Comparison of ENCODE assay signal across 23 cellular contexts in genomic region chr6:51777631-51778030, GRCh38.
A peak's percentile ranks its signal among the peaks of the same experiment; 100 is the strongest.
DNase-seq lines count a peak whose midpoint lies in the region; ATAC-seq, FAIRE-seq and TF ChIP-seq lines count a peak whose summit lies in the region.
"Had no signal": no experiment of that assay in that cellular context is flagged by ENCODE, and none has a peak within 500 bp of the region (broad histone marks: within the 10 kb centered on the region; RNA-seq: fewer than 3 reads in every experiment).

No MANE protein-coding gene starts in this region.

- no peak for TF ChIP-seq CTCF in right lobe of liver (IDR thresholded peaks at IDR 0.05)
- no peak for TF ChIP-seq CTCF in HepG2 (CRISPR knock-in tag; IDR thresholded peaks at IDR 0.05)

- H3K79me2 ChIP-seq in HepG2 (ENCODE audit: insufficient read depth, low read length) = no peaks in the 10 kb centered on the region

- no peak overlapping the region for H3K4me2 ChIP-seq in HepG2 (ENCODE audit: low read depth, low read length)
- H3K4me2 ChIP-seq: BLaER1 treated with 17β-estradiol and CSF1 and Interleukin-3, amounts not matched to agents 10 nM and 100 nM had no signal

- DNase-seq in right lobe of liver (no peak), HepG2 (ENCODE audit: low spot score) (no peak), G401 (ENCODE audit: low spot score) (peak; percentile 4), left lobe of liver (ENCODE audit: low spot score) (no peak), DMS79 (lab: John Stamatoyannopoulos, UW) (no peak)
- DNase-seq: 8988T; ACHN; Caco-2; Calu3; CD4-positive, alpha-beta T cell; CD8-positive, alpha-beta T cell; DND-41; EL; GF-D8 had no signal

- H3K36me3 ChIP-seq in right lobe of liver (no peaks in the 10 kb centered on the region), HepG2 (replicated peaks in 1 of 2; ENCODE audit: control insufficient read depth in 1 of 2, insufficient read depth in 2 of 2, low read length in 2 of 2) (no peaks in the 10 kb centered on the region)
- H3K36me3 ChIP-seq: BLaER1 treated with 17β-estradiol and CSF1 and Interleukin-3, amounts not matched to agents 10 nM and 100 nM had no signal

- TF ChIP-seq EP300 in HepG2 (IDR thresholded peaks at IDR 0.05; ENCODE audit: low read depth in 2 of 2, low read length in 2 of 2) = no peak
- no peak for TF ChIP-seq EP300 in HepG2 (CRISPR knock-in tag; IDR thresholded peaks at IDR 0.05; ENCODE audit: borderline replicate concordance)

- H3K27me3 ChIP-seq in right lobe of liver = no peaks in the 10 kb centered on the region
- H3K27me3 ChIP-seq in HepG2 (ENCODE audit: control insufficient read depth in 1 of 2, insufficient read depth in 2 of 2, low read length in 2 of 2) = no peaks in the 10 kb centered on the region
- H3K27me3 ChIP-seq: BLaER1 treated with 17β-estradiol and CSF1 and Interleukin-3, amounts not matched to agents 10 nM and 100 nM had no signal

- TF ChIP-seq POLR2A in right lobe of liver (IDR thresholded peaks at IDR 0.05) (no peak), HepG2 (IDR thresholded peaks at IDR 0.05; ENCODE audit: insufficient read depth in 1 of 2, low read depth in 2 of 2, low read length in 2 of 2) (no peak)

- FAIRE-seq in HepG2 (lab: Jason Lieb, UNC) = no peak
- FAIRE-seq: A204.1, D721Med, G401.6, GM12891, GM19239 had no signal

- no peak for TF ChIP-seq RAD21 in HepG2 (CRISPR knock-in tag; IDR thresholded peaks at IDR 0.05)

- BruUV-seq in HepG2 (replicated peaks; lab: Mats Ljungman, UMichigan) = no TSS peak

- ATAC-seq in right lobe of liver (peak; percentile 45 to 64 (median 56)), HepG2 (no peak), left lobe of liver (peak; percentile 79), HG02852 (IDR thresholded peaks at IDR 0.05; ENCODE audit: unreplicated experiment) (no peak), GM19351 (IDR thresholded peaks at IDR 0.05; ENCODE audit: unreplicated experiment) (no peak)
- ATAC-seq: CD8-positive, alpha-beta T cell had no signal

- intact Hi-C loops in right lobe of liver (cut with DNase I) (no loop called here), HepG2 (cut with micrococcal nuclease; ENCODE audit: unreplicated experiment) (no loop called here)

- H3K4me3 ChIP-seq in right lobe of liver = no peak overlapping the region
- H3K4me3 ChIP-seq in HepG2 (replicated peaks in 1 of 3; ENCODE audit: insufficient read depth in 1 of 3, low read depth in 2 of 3, low read length in 3 of 3) = no peak overlapping the region
- H3K4me3 ChIP-seq: BLaER1 treated with 17β-estradiol and CSF1 and Interleukin-3, amounts not matched to agents 10 nM and 100 nM had no signal

- in situ Hi-C loops in HepG2 (cut with HindIII; ENCODE audit: extremely low pct_ligation_motif_present, low pct_unique_long_range_greater_than_20kb) (no loop called here), G401 (cut with HindIII; ENCODE audit: low sequenced_read_pairs) (no loop called here)

- WGBS in right lobe of liver (ENCODE audit: insufficient coverage, low coverage, low lambda C conversion rate, missing lambda C conversion rate) = 20% methylated on average over 5 of the region's 5 CpGs
- WGBS in HepG2 (ENCODE audit: low lambda C conversion rate) = 27% methylated on average over 5 of the region's 5 CpGs

- CTCF ChIA-PET in HepG2 (lab: Yijun Ruan, JAX; ENCODE audit: low intra/inter-chr PET ratio, low total read pairs) = no interaction called here

- H3K9me3 ChIP-seq in right lobe of liver (no peaks in the 10 kb centered on the region), HepG2 (ENCODE audit: low read length) (no peaks in the 10 kb centered on the region)
- H3K9me3 ChIP-seq: BLaER1 treated with 17β-estradiol and CSF1 and Interleukin-3, amounts not matched to agents 10 nM and 100 nM; Caco-2 had no signal

- no peak overlapping the region for H2AFZ ChIP-seq in HepG2 (ENCODE audit: low read length)

- peak overlapping the region in 1 of 3 donors; percentile 4 for H3K27ac ChIP-seq in right lobe of liver
- H3K27ac ChIP-seq in HepG2 (ENCODE audit: extremely low read length, insufficient read depth, low read length) = no peak overlapping the region
- H3K27ac ChIP-seq: BLaER1 treated with 17β-estradiol and CSF1 and Interleukin-3, amounts not matched to agents 10 nM and 100 nM; C4-2B had no signal

- H3K9ac ChIP-seq in HepG2 (ENCODE audit: insufficient read depth, low read depth, low read length) = no peak overlapping the region
- H3K9ac ChIP-seq: BLaER1 treated with 17β-estradiol and CSF1 and Interleukin-3, amounts not matched to agents 10 nM and 100 nM had no signal

- peaks cover 0 to 20% (median 2%) of the 10 kb centered on the region in 4 donors for H3K4me1 ChIP-seq in right lobe of liver
- no peaks in the 10 kb centered on the region for H3K4me1 ChIP-seq in HepG2 (ENCODE audit: insufficient read depth, low read length)
- H3K4me1 ChIP-seq: BLaER1 treated with 17β-estradiol and CSF1 and Interleukin-3, amounts not matched to agents 10 nM and 100 nM; Caco-2 had no signal

- H4K20me1 ChIP-seq in HepG2 (ENCODE audit: insufficient read depth, low read length) = no peaks in the 10 kb centered on the region
- H4K20me1 ChIP-seq: BLaER1 treated with 17β-estradiol and CSF1 and Interleukin-3, amounts not matched to agents 10 nM and 100 nM had no signal

- POLR2A ChIA-PET in HepG2 (lab: Yijun Ruan, JAX) = no interaction called here

TF ChIP-seq in HepG2, 621 proteins besides CTCF, POLR2A, EP300 and RAD21:
- TF ChIP-seq KMT2B (CRISPR knock-in tag; IDR thresholded peaks at IDR 0.05) (no peak), TEAD2 (CRISPR knock-in tag; IDR thresholded peaks at IDR 0.05) (no peak), ISX (CRISPR knock-in tag; conservative IDR thresholded peaks at IDR 0.05) (no peak), MLLT10 (CRISPR knock-in tag; IDR thresholded peaks at IDR 0.05) (no peak), HMGA1 (CRISPR knock-in tag; conservative IDR thresholded peaks at IDR 0.05) (no peak), YEATS2 (CRISPR knock-in tag; IDR thresholded peaks at IDR 0.05; ENCODE audit: borderline replicate concordance) (no peak), ZNF468 (CRISPR knock-in tag; IDR thresholded peaks at IDR 0.05) (no peak), NR2C2 (CRISPR knock-in tag; IDR thresholded peaks at IDR 0.05; ENCODE audit: borderline replicate concordance) (no peak), TFDP1 (CRISPR knock-in tag; IDR thresholded peaks at IDR 0.05; ENCODE audit: borderline replicate concordance) (no peak), ELK4 (CRISPR knock-in tag; IDR thresholded peaks at IDR 0.05; ENCODE audit: borderline replicate concordance) (no peak), RBFOX2 (IDR thresholded peaks at IDR 0.05; ENCODE audit: low read depth, low read length) (no peak), ZNF33B (CRISPR knock-in tag; IDR thresholded peaks at IDR 0.05) (no peak)
- TF ChIP-seq, protein P1, sequence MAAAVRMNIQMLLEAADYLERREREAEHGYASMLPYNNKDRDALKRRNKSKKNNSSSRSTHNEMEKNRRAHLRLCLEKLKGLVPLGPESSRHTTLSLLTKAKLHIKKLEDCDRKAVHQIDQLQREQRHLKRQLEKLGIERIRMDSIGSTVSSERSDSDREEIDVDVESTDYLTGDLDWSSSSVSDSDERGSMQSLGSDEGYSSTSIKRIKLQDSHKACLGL (CRISPR knock-in tag; IDR thresholded peaks at IDR 0.05) = no peak
- TF ChIP-seq, protein P2, sequence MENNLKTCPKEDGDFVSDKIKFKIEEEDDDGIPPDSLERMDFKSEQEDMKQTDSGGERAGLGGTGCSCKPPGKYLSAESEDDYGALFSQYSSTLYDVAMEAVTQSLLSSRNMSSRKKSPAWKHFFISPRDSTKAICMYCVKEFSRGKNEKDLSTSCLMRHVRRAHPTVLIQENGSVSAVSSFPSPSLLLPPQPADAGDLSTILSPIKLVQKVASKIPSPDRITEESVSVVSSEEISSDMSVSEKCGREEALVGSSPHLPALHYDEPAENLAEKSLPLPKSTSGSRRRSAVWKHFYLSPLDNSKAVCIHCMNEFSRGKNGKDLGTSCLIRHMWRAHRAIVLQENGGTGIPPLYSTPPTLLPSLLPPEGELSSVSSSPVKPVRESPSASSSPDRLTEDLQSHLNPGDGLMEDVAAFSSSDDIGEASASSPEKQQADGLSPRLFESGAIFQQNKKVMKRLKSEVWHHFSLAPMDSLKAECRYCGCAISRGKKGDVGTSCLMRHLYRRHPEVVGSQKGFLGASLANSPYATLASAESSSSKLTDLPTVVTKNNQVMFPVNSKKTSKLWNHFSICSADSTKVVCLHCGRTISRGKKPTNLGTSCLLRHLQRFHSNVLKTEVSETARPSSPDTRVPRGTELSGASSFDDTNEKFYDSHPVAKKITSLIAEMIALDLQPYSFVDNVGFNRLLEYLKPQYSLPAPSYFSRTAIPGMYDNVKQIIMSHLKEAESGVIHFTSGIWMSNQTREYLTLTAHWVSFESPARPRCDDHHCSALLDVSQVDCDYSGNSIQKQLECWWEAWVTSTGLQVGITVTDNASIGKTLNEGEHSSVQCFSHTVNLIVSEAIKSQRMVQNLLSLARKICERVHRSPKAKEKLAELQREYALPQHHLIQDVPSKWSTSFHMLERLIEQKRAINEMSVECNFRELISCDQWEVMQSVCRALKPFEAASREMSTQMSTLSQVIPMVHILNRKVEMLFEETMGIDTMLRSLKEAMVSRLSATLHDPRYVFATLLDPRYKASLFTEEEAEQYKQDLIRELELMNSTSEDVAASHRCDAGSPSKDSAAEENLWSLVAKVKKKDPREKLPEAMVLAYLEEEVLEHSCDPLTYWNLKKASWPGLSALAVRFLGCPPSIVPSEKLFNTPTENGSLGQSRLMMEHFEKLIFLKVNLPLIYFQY (CRISPR knock-in tag; IDR thresholded peaks at IDR 0.05; ENCODE audit: borderline replicate concordance) = no peak

Comparison
In these comparisons a context has a peak if more than half of its experiments do, and no peak if none do; other contexts are left out.
1. ATAC-seq: peak in right lobe of liver (4 of 4) and left lobe of liver (single experiment); none in HepG2 (single experiment), HG02852 (single experiment) and GM19351 (single experiment).